8 cellular contexts compared by ENCODE assay signal in genomic region chr14:32224731-32225377, GRCh38. TPM values are rescaled to one million over a fixed set of nuclear protein-coding genes. Genes with fewer than 3 reads are reported as not detected.
DNase-seq lines count a peak whose midpoint lies in the region; ATAC-seq and TF ChIP-seq lines count a peak whose summit lies in the region.

No MANE protein-coding gene starts in this region.

- in situ Hi-C loops in SK-MEL-5 (cut with HindIII; ENCODE audit: low pct_unique_long_range_greater_than_20kb, low sequenced_read_pairs), result no loop called here

- no peaks in the 10 kb centered on the region for H3K36me3 Mint-ChIP-seq in progenitor cell of endocrine pancreas (ENCODE audit: insufficient read depth)

- peak; percentile 86 for DNase-seq in Daoy (ENCODE audit: low read depth)
- DNase-seq in HS-5 (ENCODE audit: low read depth), result peak; percentile 23
- peak; percentile 76 for DNase-seq in SK-MEL-5 (ENCODE audit: low read depth, low spot score)
- DNase-seq in fibroblast of villous mesenchyme (ENCODE audit: low read depth), result peak; percentile 80
- DNase-seq in progenitor cell of endocrine pancreas (ENCODE audit: low spot score, unreplicated experiment), result no peak
- no peak for DNase-seq in OCI-M2 (lab: John Stamatoyannopoulos, UW; ENCODE audit: unreplicated experiment)
- no peak for DNase-seq in stimulated activated CD4-positive, alpha-beta T cell treated with anti-CD3 and anti-CD28 coated beads, Interleukin-1b, Interleukin-23, amount 100 ng/mL, for 48 hours

- no peak overlapping the region for H3K4me3 Mint-ChIP-seq in progenitor cell of endocrine pancreas (ENCODE audit: low read depth)

- no peak for ATAC-seq in HG02571 (IDR thresholded peaks at IDR 0.05; ENCODE audit: unreplicated experiment)

- no peaks in the 10 kb centered on the region for H3K27me3 Mint-ChIP-seq in progenitor cell of endocrine pancreas

- H3K4me3 ChIP-seq in fibroblast of villous mesenchyme (ENCODE audit: low read depth, low read length), result no peak overlapping the region

- no peaks in the 10 kb centered on the region for H3K9me3 Mint-ChIP-seq in progenitor cell of endocrine pancreas (ENCODE audit: low read depth)

- no peak overlapping the region for H3K27ac Mint-ChIP-seq in progenitor cell of endocrine pancreas

- TF ChIP-seq CTCF in fibroblast of villous mesenchyme (IDR thresholded peaks at IDR 0.05; ENCODE audit: insufficient read depth, low read depth, low read length), result peak; percentile 53
- peak; percentile 56 for TF ChIP-seq CTCF in progenitor cell of endocrine pancreas (IDR thresholded peaks at IDR 0.05; ENCODE audit: unreplicated experiment)

- peaks cover 6% of the 10 kb centered on the region for H3K4me1 Mint-ChIP-seq in progenitor cell of endocrine pancreas (ENCODE audit: low read depth)

RNA-seq across cellular contexts. Expression of gene RNU6-8, which starts 21.8 kb away (rescaled TPM):
- not detected in 2 replicates for total RNA-seq in Daoy (2014; rRNA removed; shearing (Covaris generic))
- not detected in 2 replicates for total RNA-seq in SK-MEL-5 (2014; rRNA removed; shearing (Covaris generic))
- not detected in 2 replicates for polyA plus RNA-seq in SK-MEL-5 (2015; cell fraction: cytosol; rRNA removed)
- not detected in 2 replicates for polyA plus RNA-seq in SK-MEL-5 (2015; cell fraction: nucleus; rRNA removed)
- not detected in 2 replicates for total RNA-seq in fibroblast of villous mesenchyme
- total RNA-seq in progenitor cell of endocrine pancreas, result not detected in 2 replicates

RNA-seq across cellular contexts. Expression of gene RNU6-7, which starts 23.0 kb away (rescaled TPM):
- total RNA-seq in Daoy (2014; rRNA removed; shearing (Covaris generic)), result not detected in 2 replicates
- not detected in 2 replicates for total RNA-seq in SK-MEL-5 (2014; rRNA removed; shearing (Covaris generic))
- polyA plus RNA-seq in SK-MEL-5 (2015; cell fraction: cytosol; rRNA removed), result not detected in 2 replicates
- polyA plus RNA-seq in SK-MEL-5 (2015; cell fraction: nucleus; rRNA removed), result not detected in 2 replicates
- total RNA-seq in fibroblast of villous mesenchyme (not detected in 2 replicates), progenitor cell of endocrine pancreas (not detected in 2 replicates)

Comparison
In these comparisons a context has a peak if more than half of its experiments do, and no peak if none do; other contexts are left out.
1. DNase-seq: peak in Daoy (single experiment), HS-5 (single experiment), SK-MEL-5 (single experiment) and fibroblast of villous mesenchyme (single experiment); none in progenitor cell of endocrine pancreas (single experiment), OCI-M2 (single experiment) and stimulated activated CD4-positive, alpha-beta T cell treated with anti-CD3 and anti-CD28 coated beads, Interleukin-1b, Interleukin-23, amount 100 ng/mL, for 48 hours (single experiment).